23 cellular contexts compared by ENCODE assay signal in genomic region chr9:128482186-128482585, GRCh38.
"Had no signal": no experiment of that assay in that cellular context is flagged by ENCODE, and none has a peak within 500 bp of the region (broad histone marks: within the 10 kb centered on the region; RNA-seq: fewer than 3 reads in every experiment).

No MANE protein-coding gene starts in this region.

- H3K9me3 ChIP-seq: adrenal gland, body of pancreas had no signal

- H3K27me3 ChIP-seq: adrenal gland, body of pancreas had no signal

- FAIRE-seq: colon, endometrium, frontal cortex had no signal

- H3K4me1 ChIP-seq: adrenal gland, body of pancreas had no signal

- H3K27ac ChIP-seq: adrenal gland, body of pancreas, WERI-Rb-1 had no signal

- DNase-seq: activated B cell treated with CpG ODN at 0.5 μM for 24 hours; activated CD4-positive, alpha-beta T cell treated with anti-CD3 and anti-CD28 coated beads for 48 hours; activated CD4-positive, alpha-beta T cell treated with anti-CD3 and anti-CD28 coated beads, Interleukin-2, amount 50 U/mL, for 1 hour; activated CD4-positive, alpha-beta T cell treated with anti-CD3 and anti-CD28 coated beads, Interleukin-2, amount 50 U/mL, for 48 hours; activated CD8-positive, alpha-beta memory T cell treated with anti-CD3 and anti-CD28 coated beads for 24 hours; activated CD8-positive, alpha-beta T cell treated with anti-CD3 and anti-CD28 coated beads for 36 hours; activated effector memory CD4-positive, alpha-beta T cell treated with anti-CD3 and anti-CD28 coated beads, Interleukin-2, amount 50 U/mL, for 16 hours; activated naive CD4-positive, alpha-beta T cell treated with anti-CD3 and anti-CD28 coated beads for 36 hours; activated naive CD8-positive, alpha-beta T cell treated with anti-CD3 and anti-CD28 coated beads for 36 hours; activated naive CD8-positive, alpha-beta T cell treated with anti-CD3 and anti-CD28 coated beads, Interleukin-2, amount 50 U/mL, for 24 hours; activated T-cell treated with anti-CD3 and anti-CD28 coated beads, Interleukin-2, amount 50 U/mL, for 4 hours; adrenal gland; amygdala; body of pancreas; caudate nucleus; cortex of kidney; effector CD8-positive, alpha-beta T cell; foreskin fibroblast; T-helper 9 cell; WERI-Rb-1 had no signal

- H3K4me3 ChIP-seq: adrenal gland, body of pancreas had no signal
